Comparison of ENCODE assay signal across 13 cellular contexts in genomic region chr15:35603298-35603697, GRCh38. TPM values are rescaled to one million over a fixed set of nuclear protein-coding genes. Genes with fewer than 3 reads are reported as not detected.
DNase-seq lines count a peak whose midpoint lies in the region; FAIRE-seq and TF ChIP-seq lines count a peak whose summit lies in the region.
"Had no signal": no experiment of that assay in that cellular context is flagged by ENCODE, and none has a peak within 500 bp of the region (broad histone marks: within the 10 kb centered on the region; RNA-seq: fewer than 3 reads in every experiment).

No MANE protein-coding gene starts in this region.

- peaks cover 9% of the 10 kb centered on the region for H3K27me3 Mint-ChIP-seq in activated naive CD8-positive, alpha-beta T cell treated with anti-CD3 and anti-CD28 coated beads for 36 hours
- H3K27me3 Mint-ChIP-seq in immature natural killer cell (ENCODE audit: low read depth in 3 of 3): peaks cover 2 to 5% (median 2%) of the 10 kb centered on the region in 3 donors

- H3K4me3 Mint-ChIP-seq in activated naive CD8-positive, alpha-beta T cell treated with anti-CD3 and anti-CD28 coated beads for 36 hours: no peak overlapping the region
- no peak overlapping the region for H3K4me3 Mint-ChIP-seq in immature natural killer cell
- H3K4me3 Mint-ChIP-seq: CD4-positive, alpha-beta memory T cell; natural killer cell had no signal

- in situ Hi-C loops in GM13977 (cut with MboI; ENCODE audit: low pct_unique_long_range_greater_than_20kb, low sequenced_read_pairs, unreplicated experiment): no loop called here

- no peaks in the 10 kb centered on the region for H3K4me1 Mint-ChIP-seq in activated naive CD8-positive, alpha-beta T cell treated with anti-CD3 and anti-CD28 coated beads for 36 hours
- H3K4me1 Mint-ChIP-seq in immature natural killer cell: no peaks in the 10 kb centered on the region
- H3K4me1 Mint-ChIP-seq: CD4-positive, alpha-beta memory T cell; natural killer cell had no signal

- peak; percentile 17 for FAIRE-seq in RCC 7860 (lab: Jason Lieb, UNC)

- H3K27ac Mint-ChIP-seq in activated naive CD8-positive, alpha-beta T cell treated with anti-CD3 and anti-CD28 coated beads for 36 hours: no peak overlapping the region
- no peak overlapping the region for H3K27ac Mint-ChIP-seq in immature natural killer cell
- H3K27ac Mint-ChIP-seq: CD4-positive, alpha-beta memory T cell; natural killer cell had no signal

- H3K36me3 Mint-ChIP-seq in activated naive CD8-positive, alpha-beta T cell treated with anti-CD3 and anti-CD28 coated beads for 36 hours: no peaks in the 10 kb centered on the region
- no peaks in the 10 kb centered on the region for H3K36me3 Mint-ChIP-seq in immature natural killer cell
- H3K36me3 Mint-ChIP-seq: CD4-positive, alpha-beta memory T cell; natural killer cell had no signal

- H3K9me3 Mint-ChIP-seq in activated naive CD8-positive, alpha-beta T cell treated with anti-CD3 and anti-CD28 coated beads for 36 hours: no peaks in the 10 kb centered on the region
- H3K9me3 Mint-ChIP-seq in immature natural killer cell: peaks cover 0 to 11% (median 0%) of the 10 kb centered on the region in 6 donors
- H3K9me3 Mint-ChIP-seq: CD4-positive, alpha-beta memory T cell had no signal

- TF ChIP-seq CTCF in GM13977 (IDR thresholded peaks at IDR 0.05; ENCODE audit: extremely low read depth, insufficient read depth, missing control alignments): no peak

- DNase-seq in GM13977 (ENCODE audit: low spot score): peak; percentile 15
- DNase-seq in HCEC 1CT: peak; percentile 46
- DNase-seq in RCC 7860 (ENCODE audit: low spot score): peak; percentile 10
- peak; percentile 2 for DNase-seq in glomerular visceral epithelial cell (ENCODE audit: extremely low spot score)
- no peak for DNase-seq in activated naive CD8-positive, alpha-beta T cell treated with anti-CD3 and anti-CD28 coated beads for 36 hours
- no peak for DNase-seq in activated CD8-positive, alpha-beta memory T cell treated with anti-CD3 and anti-CD28 coated beads, Interleukin-2, amount 50 U/mL, for 48 hours
- no peak for DNase-seq in stimulated activated CD4-positive, alpha-beta T cell treated with anti-CD3 and anti-CD28 coated beads, Interleukin-2, amount 100 ng/mL, for 24 hours
- DNase-seq in immature natural killer cell: no peak
- DNase-seq: activated T-cell treated with anti-CD3 and anti-CD28 coated beads, Interleukin-2, amount 50 U/mL, for 1 hour; CD4-positive, alpha-beta memory T cell; natural killer cell; NCI-H1092 treated with DMSO at 0.1 percent for 48 hours; testis had no signal

RNA-seq across cellular contexts. Expression of gene DPH6, which starts 57.3 kb away (rescaled TPM):
- 10 to 100 TPM in 1 of 2 experiments, 1 to 10 TPM in 1; 9.8 to 13.1 TPM for total RNA-seq in activated naive CD8-positive, alpha-beta T cell treated with anti-CD3 and anti-CD28 coated beads for 36 hours
- 10 to 100 TPM; 12.4 to 14.5 (median 14.3) TPM for polyA plus RNA-seq in immature natural killer cell

Comparison
In these comparisons a context has a peak if more than half of its experiments do, and no peak if none do; other contexts are left out.
1. DNase-seq: peak in GM13977 (single experiment), HCEC 1CT (single experiment), RCC 7860 (single experiment) and glomerular visceral epithelial cell (single experiment); none in activated naive CD8-positive, alpha-beta T cell treated with anti-CD3 and anti-CD28 coated beads for 36 hours (single experiment), activated CD8-positive, alpha-beta memory T cell treated with anti-CD3 and anti-CD28 coated beads, Interleukin-2, amount 50 U/mL, for 48 hours (single experiment), stimulated activated CD4-positive, alpha-beta T cell treated with anti-CD3 and anti-CD28 coated beads, Interleukin-2, amount 100 ng/mL, for 24 hours (0 of 2) and immature natural killer cell (0 of 3).